ENCODE assay signal across 16 cellular contexts in genomic region chr12:123097521-123098084, GRCh38. TPM values are rescaled to one million over a fixed set of nuclear protein-coding genes. Genes with fewer than 3 reads are reported as not detected.
DNase-seq lines count a peak whose midpoint lies in the region; ATAC-seq, FAIRE-seq and TF ChIP-seq lines count a peak whose summit lies in the region.
"Had no signal": no experiment of that assay in that cellular context is flagged by ENCODE, and none has a peak within 500 bp of the region (broad histone marks: within the 10 kb centered on the region; RNA-seq: fewer than 3 reads in every experiment).

No MANE protein-coding gene starts in this region.

- H3K27me3 ChIP-seq in H1 (replicated peaks in 1 of 4; ENCODE audit: control insufficient read depth in 3 of 4, extremely low read depth in 1 of 4, insufficient read depth in 3 of 4, low read length in 3 of 4) (no peaks in the 10 kb centered on the region), lung (ENCODE audit: control insufficient read depth, insufficient read depth) (no peaks in the 10 kb centered on the region), thymus (ENCODE audit: control insufficient read depth, insufficient read depth) (no peaks in the 10 kb centered on the region), HAP-1 (ENCODE audit: low read depth) (no peaks in the 10 kb centered on the region)
- no peaks in the 10 kb centered on the region for H3K27me3 ChIP-seq in CD8-positive, alpha-beta memory T cell (ENCODE audit: insufficient read depth, low read length, poor library complexity, severe bottlenecking)

- H3K4me3 ChIP-seq in H1 (ENCODE audit: extremely low read depth in 1 of 4, insufficient read depth in 2 of 4, low read depth in 3 of 4, low read length in 4 of 4): no peak overlapping the region
- H3K4me3 ChIP-seq in lung: no peak overlapping the region
- no peak overlapping the region for H3K4me3 ChIP-seq in thymus (ENCODE audit: low read length)
- no peak overlapping the region for H3K4me3 ChIP-seq in HAP-1
- H3K4me3 ChIP-seq in CD8-positive, alpha-beta memory T cell (ENCODE audit: low read length): no peak overlapping the region
- H3K4me3 ChIP-seq: smooth muscle cell had no signal

- in situ Hi-C loops in HAP-1 (cut with MboI; ENCODE audit: low sequenced_read_pairs): no loop called here

- TF ChIP-seq POLR2A in H1 (IDR thresholded peaks at IDR 0.05; ENCODE audit: control extremely low read depth in 1 of 2, low read depth in 2 of 2, low read length in 2 of 2): no peak

- H3K4me2 ChIP-seq in H1 (ENCODE audit: insufficient read depth in 1 of 2, low read depth in 2 of 2, low read length in 2 of 2): no peak overlapping the region
- H3K4me2 ChIP-seq: smooth muscle cell had no signal

- H2BK20ac ChIP-seq in H1 (ENCODE audit: low read length): no peak overlapping the region

- H3K27me3 Mint-ChIP-seq in CD8-positive, alpha-beta memory T cell: no peaks in the 10 kb centered on the region
- H3K27me3 Mint-ChIP-seq: activated CD4-positive, alpha-beta memory T cell treated with anti-CD3 and anti-CD28 coated beads, Interleukin-2, amount 10 ng/mL, durations not matched to agents 7 days and 5 days; CD4-positive, CD25-positive, alpha-beta regulatory T cell; T-helper 17 cell had no signal

- H3K27ac Mint-ChIP-seq in CD8-positive, alpha-beta memory T cell: peak overlapping the region in 1 of 8 donors; percentile 83
- H3K27ac Mint-ChIP-seq: activated CD4-positive, alpha-beta memory T cell treated with anti-CD3 and anti-CD28 coated beads, Interleukin-2, amount 10 ng/mL, durations not matched to agents 7 days and 5 days; CD4-positive, CD25-positive, alpha-beta regulatory T cell; mesothelial cell of epicardium; T-helper 17 cell had no signal

- H3K23ac ChIP-seq in H1 (ENCODE audit: insufficient read length): no peak overlapping the region

- H3K27ac ChIP-seq in H1 (ENCODE audit: low read depth, low read length) (no peak overlapping the region), lung (ENCODE audit: low read depth in 1 of 2, low read length in 1 of 2) (peak overlapping the region; percentile 55 to 87), thymus (ENCODE audit: low read depth) (peak overlapping the region; percentile 62)
- H3K27ac ChIP-seq in CD8-positive, alpha-beta memory T cell (ENCODE audit: low read depth, low read length): no peak overlapping the region

- no peak overlapping the region for H3K4ac ChIP-seq in H1 (replicated peaks; ENCODE audit: insufficient read length, low read depth, low read length)

- CTCF ChIA-PET in H1 (lab: Charles Lee; ENCODE audit: partially characterized antibody): interaction anchor here (1.7 kb wide), 1 partner anchor 17 kb away, joined by 4 read pairs; no protein-coding TSS in a partner anchor
- CTCF ChIA-PET in CD8-positive, alpha-beta memory T cell (lab: Charles Lee): interaction anchor here (1.8 kb wide), 1 partner anchor 9 kb away, joined by 4 read pairs; no protein-coding TSS in a partner anchor

- no peak overlapping the region for H3K18ac ChIP-seq in H1 (ENCODE audit: extremely low read depth, low read length)

- H2BK12ac ChIP-seq in H1 (ENCODE audit: low read depth, low read length): no peak overlapping the region

- POLR2A ChIA-PET in H1 (lab: Charles Lee; ENCODE audit: partially characterized antibody): interaction anchor here (1.3 kb wide), 1 partner anchor 18 kb away, joined by 3 read pairs; no protein-coding TSS in a partner anchor
- POLR2A ChIA-PET in CD8-positive, alpha-beta memory T cell (lab: Charles Lee): no interaction called here

- no peak overlapping the region for H2BK15ac ChIP-seq in H1 (ENCODE audit: low read length)

- 96% methylated on average over 11 of the region's 13 CpGs; no CpG with 5 or more reads in 1 of the 2 experiments for WGBS in H1 (ENCODE audit: extremely low coverage in 1 of 2, insufficient coverage in 1 of 2, insufficient read length in 1 of 2, insufficient replicate concordance in 2 of 2, low coverage in 1 of 2, low lambda C conversion rate in 2 of 2, missing lambda C conversion rate in 1 of 2), 2 experiments
- 66 to 78% methylated on average over 13 of the region's 13 CpGs for WGBS in lung, 2 donors
- 97% methylated on average over 13 of the region's 13 CpGs for WGBS in thymus

- no peak overlapping the region for H2AFZ ChIP-seq in H1 (ENCODE audit: low read length)

- H2AK5ac ChIP-seq in H1 (ENCODE audit: low read depth, low read length): 0 out of 2 replicates have a peak overlapping the region, but pooled peaks have one; percentile 8

- no peak for TF ChIP-seq EP300 in H1 (IDR thresholded peaks at IDR 0.05; ENCODE audit: borderline replicate concordance in 1 of 2, low read depth in 2 of 2, low read length in 2 of 2)

- no peaks in the 10 kb centered on the region for H4K20me1 ChIP-seq in H1 (replicated peaks in 1 of 2; ENCODE audit: control insufficient read depth in 1 of 2, insufficient read depth in 2 of 2, low read length in 2 of 2)

- DNase-seq in NCI-H69 (lab: John Stamatoyannopoulos, UW) (peak; percentile 77), H1 (ENCODE audit: low read depth in 1 of 2, low spot score in 2 of 2) (no peak), lung (ENCODE audit: low spot score) (no peak), HAP-1 (ENCODE audit: low spot score in 2 of 2) (no peak), dermis blood vessel endothelial cell (no peak)
- no peak for DNase-seq in CD8-positive, alpha-beta memory T cell
- DNase-seq: activated CD4-positive, alpha-beta memory T cell treated with anti-CD3 and anti-CD28 coated beads, Interleukin-2, amount 10 ng/mL, durations not matched to agents 7 days and 5 days; activated naive CD4-positive, alpha-beta T cell; CD4-positive, CD25-positive, alpha-beta regulatory T cell; GOT3; NCI-H1417 treated with DMSO at 0.1 percent for 48 hours; T-helper 17 cell had no signal

- no peak overlapping the region for H3K56ac ChIP-seq in H1 (replicated peaks; ENCODE audit: insufficient read length, low read depth, low read length)

- no peaks in the 10 kb centered on the region for H3K9me3 Mint-ChIP-seq in CD8-positive, alpha-beta memory T cell
- H3K9me3 Mint-ChIP-seq: activated CD4-positive, alpha-beta memory T cell treated with anti-CD3 and anti-CD28 coated beads, Interleukin-2, amount 10 ng/mL, durations not matched to agents 7 days and 5 days; CD4-positive, CD25-positive, alpha-beta regulatory T cell; mesothelial cell of epicardium had no signal

- H3K23me2 ChIP-seq in H1 (ENCODE audit: low read depth, low read length): no peaks in the 10 kb centered on the region

- H3K36me3 ChIP-seq in H1 (ENCODE audit: control insufficient read depth in 2 of 4, insufficient read depth in 4 of 4, low read length in 3 of 4) (no peaks in the 10 kb centered on the region), lung (ENCODE audit: control insufficient read depth in 2 of 2, insufficient read depth in 2 of 2, low read length in 2 of 2) (no peaks in the 10 kb centered on the region), thymus (ENCODE audit: control insufficient read depth, insufficient read depth) (peaks cover 62% of the 10 kb centered on the region), HAP-1 (replicated peaks) (no peaks in the 10 kb centered on the region)
- H3K36me3 ChIP-seq in CD8-positive, alpha-beta memory T cell (ENCODE audit: insufficient read depth, low read length): no peaks in the 10 kb centered on the region

- TF ChIP-seq RAD21 in H1 (IDR thresholded peaks at IDR 0.05 in 1 of 2, conservative IDR thresholded peaks at IDR 0.05 in 1 of 2; ENCODE audit: low read depth in 2 of 2, low read length in 2 of 2): no peak

- H3K4me1 ChIP-seq in H1 (replicated peaks in 1 of 4; ENCODE audit: control insufficient read depth in 3 of 4, insufficient read depth in 4 of 4, low read length in 3 of 4): peaks cover 4 to 6% (median 5%) of the 10 kb centered on the region in 4 experiments
- H3K4me1 ChIP-seq in lung (ENCODE audit: control insufficient read depth in 2 of 2, insufficient read depth in 2 of 2, low read length in 2 of 2): peaks cover 27 to 54% of the 10 kb centered on the region in 2 donors
- H3K4me1 ChIP-seq in thymus (ENCODE audit: control insufficient read depth, insufficient read depth, low read length): peaks cover 63% of the 10 kb centered on the region
- H3K4me1 ChIP-seq in HAP-1: no peaks in the 10 kb centered on the region
- peaks cover 10% of the 10 kb centered on the region for H3K4me1 ChIP-seq in CD8-positive, alpha-beta memory T cell (ENCODE audit: insufficient read depth, low read length)

- H3K79me1 ChIP-seq in H1 (ENCODE audit: low read depth, low read length): no peaks in the 10 kb centered on the region

- H4K91ac ChIP-seq in H1 (replicated peaks; ENCODE audit: insufficient read length, low read length): no peak overlapping the region

- H3K14ac ChIP-seq in H1 (ENCODE audit: insufficient read length): no peak overlapping the region

- H3K36me3 Mint-ChIP-seq in CD8-positive, alpha-beta memory T cell: peaks cover 0 to 2% (median 0%) of the 10 kb centered on the region in 3 donors
- H3K36me3 Mint-ChIP-seq: mesothelial cell of epicardium had no signal

- TF ChIP-seq CTCF in H1 (IDR thresholded peaks at IDR 0.05; ENCODE audit: control extremely low read depth in 1 of 3, insufficient read depth in 1 of 3, low read depth in 1 of 3, low read length in 3 of 3) (no peak), lung (IDR thresholded peaks at IDR 0.05; ENCODE audit: control extremely low read depth, extremely low read depth) (no peak)

- H2BK5ac ChIP-seq in H1 (ENCODE audit: low read depth, low read length): no peak overlapping the region; the same call in 1 of the 2 replicates

- H3K9me3 ChIP-seq in H1 (ENCODE audit: insufficient read depth in 2 of 2, low read depth in 1 of 2, low read length in 1 of 2): no peaks in the 10 kb centered on the region
- no peaks in the 10 kb centered on the region for H3K9me3 ChIP-seq in lung (ENCODE audit: control insufficient read depth in 2 of 2, insufficient read depth in 1 of 2, low read length in 1 of 2)
- H3K9me3 ChIP-seq in thymus (ENCODE audit: control insufficient read depth): no peaks in the 10 kb centered on the region
- no peaks in the 10 kb centered on the region for H3K9me3 ChIP-seq in HAP-1
- no peaks in the 10 kb centered on the region for H3K9me3 ChIP-seq in CD8-positive, alpha-beta memory T cell (ENCODE audit: low read length)

- no peak overlapping the region for H2BK120ac ChIP-seq in H1 (replicated peaks; ENCODE audit: low read depth, low read length)

- no peak overlapping the region for H3K4me3 Mint-ChIP-seq in CD8-positive, alpha-beta memory T cell
- H3K4me3 Mint-ChIP-seq: activated CD4-positive, alpha-beta memory T cell treated with anti-CD3 and anti-CD28 coated beads, Interleukin-2, amount 10 ng/mL, durations not matched to agents 7 days and 5 days; CD4-positive, CD25-positive, alpha-beta regulatory T cell; mesothelial cell of epicardium; T-helper 17 cell had no signal

- peaks cover 4 to 5% (median 4%) of the 10 kb centered on the region in 3 donors for H3K4me1 Mint-ChIP-seq in CD8-positive, alpha-beta memory T cell

- no peak overlapping the region for H4K5ac ChIP-seq in H1 (ENCODE audit: insufficient read length, low read depth, low read length)

- H3K9ac ChIP-seq in H1 (replicated peaks in 1 of 4; ENCODE audit: extremely low read depth in 1 of 4, low read depth in 3 of 4, low read length in 3 of 4): no peak overlapping the region

- H4K8ac ChIP-seq in H1 (ENCODE audit: extremely low read depth, insufficient read depth, low read length): no peak overlapping the region

- FAIRE-seq in H1 (lab: Jason Lieb, UNC): no peak

- H3K79me2 ChIP-seq in H1 (ENCODE audit: control insufficient read depth in 1 of 2, insufficient read depth in 2 of 2, low read length in 2 of 2): no peaks in the 10 kb centered on the region; a peak in 1 of 4 replicates

- no peak for ATAC-seq in lung (ENCODE audit: insufficient read depth, low FRiP score)
- no peak for ATAC-seq in GM21390 (IDR thresholded peaks at IDR 0.05; ENCODE audit: unreplicated experiment)
- ATAC-seq: T-helper 17 cell had no signal

RNA-seq across cellular contexts. Expression of gene PITPNM2, which starts 53.3 kb away (rescaled TPM):
- total RNA-seq in H1 (2021; fragmentation: NEBNext Ultra II Directional; extraction: Animal tissue kit (Norgen Biotek cat#: 25700)): 2.3 and 3.4 TPM in 2 replicates
- polyA plus RNA-seq in H1 (2011; rRNA removed): 0.59 and 0.97 TPM in 2 replicates
- polyA plus RNA-seq in H1 (2011; cell fraction: cytosol; rRNA removed): 0.90 TPM
- polyA plus RNA-seq in H1 (2011; cell fraction: nucleus; rRNA removed): 3.2 TPM
- polyA plus RNA-seq in H1 (2012, experiment 1 of 2): 1.2 to 1.9 TPM (median 1.6 TPM) in 4 replicates
- polyA plus RNA-seq in H1 (2012, experiment 2 of 2): 0.87 TPM
- polyA plus RNA-seq in H1 (2013, experiment 1 of 2): 1.4 TPM
- 1.7 TPM for polyA plus RNA-seq in H1 (2013, experiment 2 of 2)
- polyA minus RNA-seq in H1 (2011; rRNA and poly(A)+ RNA removed): 1.0 and 1.1 TPM in 2 replicates
- 2.3 TPM for polyA minus RNA-seq in H1 (2011; cell fraction: cytosol; rRNA and poly(A)+ RNA removed)
- polyA minus RNA-seq in H1 (2011; cell fraction: nucleus; rRNA and poly(A)+ RNA removed): 1.8 TPM
- 10 to 100 TPM; 19.6 to 37.8 TPM for total RNA-seq in lung
- polyA plus RNA-seq in lung: 10 to 100 TPM in 1 of 2 donors, 1 to 10 TPM in 1; 8.9 to 12.9 TPM
- 56.8 TPM for polyA plus RNA-seq in thymus
- 1 to 10 TPM; 5.1 to 6.1 TPM for total RNA-seq in CD8-positive, alpha-beta memory T cell
- polyA plus RNA-seq in CD8-positive, alpha-beta memory T cell: 1.8 TPM
- 8.8 and 12.1 TPM in 2 replicates for total RNA-seq in dermis blood vessel endothelial cell

Comparison
In these comparisons a context has a peak if more than half of its experiments do, and no peak if none do; other contexts are left out.
1. H3K27ac ChIP-seq: peak in lung (2 of 2) and thymus (single experiment); none in H1 (single experiment) and CD8-positive, alpha-beta memory T cell (single experiment).